26 cellular contexts compared by ENCODE assay signal in genomic region chr16:89637379-89637778, GRCh38. TPM values are rescaled to one million over a fixed set of nuclear protein-coding genes. Genes with fewer than 3 reads are reported as not detected.
A peak's percentile ranks its signal among the peaks of the same experiment; 100 is the strongest.
DNase-seq lines count a peak whose midpoint lies in the region; ATAC-seq and TF ChIP-seq lines count a peak whose summit lies in the region.
"Had no signal": no experiment of that assay in that cellular context is flagged by ENCODE, and none has a peak within 500 bp of the region (broad histone marks: within the 10 kb centered on the region; RNA-seq: fewer than 3 reads in every experiment).

No MANE protein-coding gene starts in this region.

- no peak for ATAC-seq in Right ventricle myocardium inferior
- ATAC-seq: GM12878 had no signal

- no peak overlapping the region for H2AFZ ChIP-seq in OCI-LY1 (ENCODE audit: low read length)

- no peak overlapping the region for H3K27ac ChIP-seq in OCI-LY1 (ENCODE audit: low read depth, low read length, poor library complexity, severe bottlenecking)
- H3K27ac ChIP-seq: HL-60 had no signal

- no peak overlapping the region for H3K4me2 ChIP-seq in OCI-LY1 (ENCODE audit: low read length)
- H3K4me2 ChIP-seq: SK-N-SH had no signal

- no peaks in the 10 kb centered on the region for H3K36me3 ChIP-seq in OCI-LY1 (ENCODE audit: insufficient read depth, low read length)
- H3K36me3 ChIP-seq: HAP-1 had no signal

- DNase-seq in Right ventricle myocardium inferior (ENCODE audit: missing footprints) (peak; percentile 37), cardiac septum (ENCODE audit: low spot score) (no peak), putamen (ENCODE audit: low spot score) (no peak), cerebellar cortex (ENCODE audit: low spot score) (no peak)
- DNase-seq in stimulated activated CD4-positive, alpha-beta T cell treated with anti-CD3 and anti-CD28 coated beads, Interleukin-1b, Interleukin-23, amount 100 ng/mL, for 48 hours, result no peak
- DNase-seq: 8988T; Caco-2; CD4-positive, alpha-beta T cell; DMS153; GF-D8; NCI-H1105; NCI-H2081; NCI-H2171 treated with DMSO at 0.1 percent for 48 hours; NCI-H446; NCI-H69; NK-92 treated with Interleukin-12 subunit alpha and Interleukin-12 subunit beta, amount 100 ng/mL, for 24 hours; SHP77; SK-N-SH had no signal

- no peaks in the 10 kb centered on the region for H3K9me2 ChIP-seq in OCI-LY1 (ENCODE audit: low read depth, low read length)
- H3K9me2 ChIP-seq: SK-N-SH had no signal

- H3K4me3 ChIP-seq in OCI-LY1 (ENCODE audit: low read depth, low read length, poor library complexity, severe bottlenecking), result no peak overlapping the region
- H3K4me3 ChIP-seq: GM12878, HAP-1 had no signal

- peak; percentile 12; the same call in 1 of the 2 replicates for TF ChIP-seq CTCF in OCI-LY1 (IDR thresholded peaks at IDR 0.05; ENCODE audit: low read length)

- peaks cover 5% of the 10 kb centered on the region; the same call in 1 of the 2 replicates for H3K27me3 ChIP-seq in OCI-LY1 (ENCODE audit: insufficient read depth, low read length)

- no peaks in the 10 kb centered on the region for H3F3A ChIP-seq in OCI-LY1 (ENCODE audit: insufficient read depth, low read length)

- intact Hi-C loops in Right ventricle myocardium inferior (cut with DNase I) (no loop called here), cardiac septum (cut with DNase I) (no loop called here)

- no peaks in the 10 kb centered on the region for H3K9me3 ChIP-seq in OCI-LY1 (ENCODE audit: low read length)
- H3K9me3 ChIP-seq: Caco-2, HAP-1, SK-N-SH had no signal

- no peaks in the 10 kb centered on the region for H4K20me1 ChIP-seq in OCI-LY1 (ENCODE audit: insufficient read depth, low read length)

- no peak overlapping the region for H3K9ac ChIP-seq in OCI-LY1 (ENCODE audit: low read length)
- H3K9ac ChIP-seq: SK-N-SH had no signal

- H3K4me1 ChIP-seq in OCI-LY1 (ENCODE audit: insufficient read depth, low read length, severe bottlenecking), result no peaks in the 10 kb centered on the region
- H3K4me1 ChIP-seq: Caco-2, HAP-1 had no signal

- H3K79me2 ChIP-seq in OCI-LY1 (ENCODE audit: insufficient read depth, low read length), result no peaks in the 10 kb centered on the region

RNA-seq across cellular contexts. Expression of gene CHMP1A, which starts 20.1 kb away (rescaled TPM):
- 40.6 TPM for total RNA-seq in Right ventricle myocardium inferior
- total RNA-seq in cardiac septum, result 46.0 TPM

RNA-seq across cellular contexts. Expression of gene SPATA33, which starts 20.3 kb away (rescaled TPM):
- total RNA-seq in Right ventricle myocardium inferior (1.6 TPM), cardiac septum (4.3 TPM)

RNA-seq across cellular contexts. Expression of gene DPEP1, which starts 23.9 kb away (rescaled TPM):
- total RNA-seq in Right ventricle myocardium inferior, result not detected
- total RNA-seq in cardiac septum, result not detected
- total RNA-seq: B cell; CD4-positive, alpha-beta T cell; Daoy; GM12878; HT1080; OCI-LY7 had no signal

RNA-seq across cellular contexts. Expression of gene CDK10, which starts 49.1 kb away (rescaled TPM):
- total RNA-seq in Right ventricle myocardium inferior (21.9 TPM), cardiac septum (32.9 TPM)
